ENCODE assay signal across 8 cellular contexts in the genomic region with DNA sequence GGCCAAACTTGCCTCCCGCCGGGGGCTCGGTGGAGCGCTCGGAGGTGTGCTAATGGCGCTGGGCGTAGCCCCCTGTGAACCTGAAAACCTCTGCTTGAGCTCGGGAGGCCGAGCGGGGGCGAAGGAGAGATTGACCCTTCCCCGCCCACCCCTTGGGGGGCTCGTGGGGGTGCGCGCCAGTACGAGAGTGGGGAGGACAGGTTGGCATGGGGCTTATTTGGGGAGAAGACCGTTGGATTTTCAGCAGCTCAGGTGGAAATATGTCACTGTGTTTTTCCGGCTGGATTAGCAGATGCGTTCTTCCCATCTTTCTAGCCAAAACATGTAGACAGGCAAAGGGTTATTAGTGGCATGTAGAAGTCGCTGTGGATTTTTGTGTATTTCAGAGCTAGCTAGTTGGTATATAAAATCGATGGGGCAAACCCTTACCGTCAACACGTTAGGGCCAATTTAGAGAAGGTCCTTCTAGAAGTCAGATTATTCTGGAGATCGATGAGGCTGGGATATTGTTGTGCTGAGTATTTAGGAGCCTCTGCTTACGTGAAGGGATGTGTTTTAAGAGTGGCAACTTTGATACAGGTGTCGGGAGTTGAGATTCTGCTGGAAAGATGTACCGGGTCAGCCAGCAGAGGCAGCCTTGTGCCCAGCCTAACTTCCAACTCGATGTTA. TPM values are rescaled to one million over a fixed set of nuclear protein-coding genes. Genes with fewer than 3 reads are reported as not detected.
DNase-seq lines count a peak whose midpoint lies in the region; ATAC-seq and TF ChIP-seq lines count a peak whose summit lies in the region.

No MANE protein-coding gene starts in this region.

- H3K36me3 Mint-ChIP-seq in activated T-helper 17 cell treated with anti-CD3 and anti-CD28 coated beads, Interleukin-2, amount 50 U/mL, for 72 hours (ENCODE audit: low read depth): peaks cover 53% of the 10 kb centered on the region
- H3K36me3 Mint-ChIP-seq in nephron progenitor cell (ENCODE audit: low read depth): no peaks in the 10 kb centered on the region

- no peaks in the 10 kb centered on the region for H3K9me3 Mint-ChIP-seq in activated T-helper 17 cell treated with anti-CD3 and anti-CD28 coated beads, Interleukin-2, amount 50 U/mL, for 72 hours
- no peaks in the 10 kb centered on the region for H3K9me3 Mint-ChIP-seq in nephron progenitor cell

- H3K27me3 Mint-ChIP-seq in activated T-helper 17 cell treated with anti-CD3 and anti-CD28 coated beads, Interleukin-2, amount 50 U/mL, for 72 hours: no peaks in the 10 kb centered on the region
- H3K27me3 Mint-ChIP-seq in nephron progenitor cell (ENCODE audit: low read depth, poor library complexity): peaks cover 6% of the 10 kb centered on the region

- H3K27me3 ChIP-seq in NT2/D1 (ENCODE audit: insufficient read depth, insufficient read length): no peaks in the 10 kb centered on the region

- TF ChIP-seq CTCF in fibroblast of the aortic adventitia (IDR thresholded peaks at IDR 0.05; ENCODE audit: insufficient read depth, low read length) (peak; percentile 86), nephron progenitor cell (IDR thresholded peaks at IDR 0.05) (peak; percentile 43)

- no peaks in the 10 kb centered on the region for H3K36me3 ChIP-seq in NT2/D1 (ENCODE audit: insufficient read depth, insufficient read length, low read length)

- peak; percentile 31 for ATAC-seq in GM19397 (IDR thresholded peaks at IDR 0.05; ENCODE audit: unreplicated experiment)
- ATAC-seq in HG03469 (IDR thresholded peaks at IDR 0.05; ENCODE audit: unreplicated experiment): peak; percentile 25
- ATAC-seq in activated T-helper 17 cell treated with anti-CD3 and anti-CD28 coated beads, Interleukin-2, amount 50 U/mL, for 72 hours (replicated peaks): peak; percentile 23

- peak overlapping the region; percentile 89 for H3K9ac ChIP-seq in NT2/D1 (ENCODE audit: insufficient read length, low read depth)

- DNase-seq in D341Med (ENCODE audit: low spot score) (peak; percentile 62), NT2/D1 (ENCODE audit: low read depth, low spot score) (no peak), fibroblast of the aortic adventitia (ENCODE audit: low read depth) (peak; percentile 72), nephron progenitor cell (no peak), NCI-H128 (lab: John Stamatoyannopoulos, UW; ENCODE audit: unreplicated experiment) (no peak)

- H3K4me1 Mint-ChIP-seq in activated T-helper 17 cell treated with anti-CD3 and anti-CD28 coated beads, Interleukin-2, amount 50 U/mL, for 72 hours: peaks cover 38% of the 10 kb centered on the region
- H3K4me1 Mint-ChIP-seq in nephron progenitor cell: peaks cover 44% of the 10 kb centered on the region

- H3K4me1 ChIP-seq in NT2/D1 (ENCODE audit: insufficient read depth, insufficient read length): no peaks in the 10 kb centered on the region

- H3K4me3 ChIP-seq in NT2/D1 (ENCODE audit: insufficient read length, low read depth) (peak overlapping the region; percentile 73), fibroblast of the aortic adventitia (ENCODE audit: low read depth, low read length) (peak overlapping the region; percentile 77)

- H3K4me3 Mint-ChIP-seq in activated T-helper 17 cell treated with anti-CD3 and anti-CD28 coated beads, Interleukin-2, amount 50 U/mL, for 72 hours: peak overlapping the region; percentile 92
- peak overlapping the region; percentile 89 for H3K4me3 Mint-ChIP-seq in nephron progenitor cell

- no peaks in the 10 kb centered on the region for H3K9me3 ChIP-seq in NT2/D1 (ENCODE audit: insufficient read depth, low read length)

- peak overlapping the region; percentile 93 for H3K27ac Mint-ChIP-seq in activated T-helper 17 cell treated with anti-CD3 and anti-CD28 coated beads, Interleukin-2, amount 50 U/mL, for 72 hours
- no peak overlapping the region for H3K27ac Mint-ChIP-seq in nephron progenitor cell

RNA-seq across cellular contexts. Expression of a gene that starts 0.5 kb away (rescaled TPM):
- 10 to 100 TPM; 44.6 to 59.9 TPM for total RNA-seq in activated T-helper 17 cell treated with anti-CD3 and anti-CD28 coated beads, Interleukin-2, amount 50 U/mL, for 72 hours
- total RNA-seq in fibroblast of the aortic adventitia (ENCODE audit: low replicate concordance): 41.7 and 90.3 TPM in 2 replicates

RNA-seq across cellular contexts. Expression of a gene that starts 41.9 kb away (rescaled TPM):
- under 1 TPM in 1 of 2 donors, not detected in 1; 0.09 TPM for total RNA-seq in activated T-helper 17 cell treated with anti-CD3 and anti-CD28 coated beads, Interleukin-2, amount 50 U/mL, for 72 hours
- 0.09 and 0.25 TPM in 2 replicates for total RNA-seq in fibroblast of the aortic adventitia (ENCODE audit: low replicate concordance)

Comparison
In these comparisons a context has a peak if more than half of its experiments do, and no peak if none do; other contexts are left out.
1. DNase-seq: peak in D341Med (single experiment) and fibroblast of the aortic adventitia (single experiment); none in NT2/D1 (single experiment), nephron progenitor cell (single experiment) and NCI-H128 (single experiment).
2. Peak in every context shown above with its lines, with median percentiles within 50 percentile points of each other: ATAC-seq.